8 cellular contexts compared by ENCODE assay signal in the genomic region with DNA sequence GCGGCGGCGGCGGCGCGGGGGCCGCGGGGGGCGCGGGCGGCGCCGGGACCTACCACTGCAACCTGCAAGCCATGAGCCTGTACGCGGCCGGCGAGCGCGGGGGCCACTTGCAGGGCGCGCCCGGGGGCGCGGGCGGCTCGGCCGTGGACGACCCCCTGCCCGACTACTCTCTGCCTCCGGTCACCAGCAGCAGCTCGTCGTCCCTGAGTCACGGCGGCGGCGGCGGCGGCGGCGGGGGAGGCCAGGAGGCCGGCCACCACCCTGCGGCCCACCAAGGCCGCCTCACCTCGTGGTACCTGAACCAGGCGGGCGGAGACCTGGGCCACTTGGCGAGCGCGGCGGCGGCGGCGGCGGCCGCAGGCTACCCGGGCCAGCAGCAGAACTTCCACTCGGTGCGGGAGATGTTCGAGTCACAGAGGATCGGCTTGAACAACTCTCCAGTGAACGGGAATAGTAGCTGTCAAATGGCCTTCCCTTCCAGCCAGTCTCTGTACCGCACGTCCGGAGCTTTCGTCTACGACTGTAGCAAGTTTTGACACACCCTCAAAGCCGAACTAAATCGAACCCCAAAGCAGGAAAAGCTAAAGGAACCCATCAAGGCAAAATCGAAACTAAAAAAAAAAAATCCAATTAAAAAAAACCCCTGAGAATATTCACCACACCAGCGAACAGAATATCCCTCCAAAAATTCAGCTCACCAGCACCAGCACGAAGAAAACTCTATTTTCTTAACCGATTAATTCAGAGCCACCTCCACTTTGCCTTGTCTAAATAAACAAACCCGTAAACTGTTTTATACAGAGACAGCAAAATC. TPM values are rescaled to one million over a fixed set of nuclear protein-coding genes. Genes with fewer than 3 reads are reported as not detected.
DNase-seq lines count a peak whose midpoint lies in the region; ATAC-seq and TF ChIP-seq lines count a peak whose summit lies in the region.

No MANE protein-coding gene starts in this region.

- H3K27me3 Mint-ChIP-seq in CD8-positive, alpha-beta T cell (ENCODE audit: low read depth), result peaks cover 60% of the 10 kb centered on the region

- H3K79me1 ChIP-seq in IMR-90 (ENCODE audit: low read depth in 1 of 2, low read length in 2 of 2), result peaks cover 6 to 18% of the 10 kb centered on the region in 2 experiments

- peak overlapping the region; percentile 88 for H2AK9ac ChIP-seq in IMR-90 (replicated peaks; ENCODE audit: low read depth, low read length, poor library complexity)

- H3K18ac ChIP-seq in IMR-90 (ENCODE audit: low read depth, low read length), result peak overlapping the region; percentile 93

- TF ChIP-seq RAD21 in IMR-90 (IDR thresholded peaks at IDR 0.05; ENCODE audit: low read length) (no peak), liver (IDR thresholded peaks at IDR 0.05) (no peak)

- intact Hi-C loops in CD8-positive, alpha-beta T cell (cut with DNase I, micrococcal nuclease), result no loop called here
- intact Hi-C loops in IMR-90 (cut with micrococcal nuclease), result loop anchor here (2.0 to 10.0 kb wide), 9 partner anchors 51 to 741 kb away; no protein-coding TSS in a partner anchor

- H3K4me2 ChIP-seq in IMR-90 (ENCODE audit: low read depth, low read length), result peak overlapping the region; percentile 88

- peak overlapping the region; percentile 36; the same call in 1 of the 2 replicates for H4K5ac ChIP-seq in IMR-90 (ENCODE audit: low read depth, low read length)

- no peaks in the 10 kb centered on the region for H3K9me3 Mint-ChIP-seq in CD8-positive, alpha-beta T cell

- peak overlapping the region; percentile 99 for H3K23ac ChIP-seq in IMR-90 (ENCODE audit: low read depth, low read length)

- BruUV-seq in IMR-90 (replicated peaks; lab: Mats Ljungman, UMichigan), result TSS peak; percentile 78

- peaks cover 41% of the 10 kb centered on the region for H3K4me1 ChIP-seq in CD8-positive, alpha-beta T cell (ENCODE audit: insufficient read depth, low read length)
- H3K4me1 ChIP-seq in IMR-90 (ENCODE audit: control insufficient read depth, insufficient read depth, low read length) (peaks cover 4% of the 10 kb centered on the region), liver (ENCODE audit: control insufficient read depth in 4 of 4, insufficient read depth in 4 of 4, low read length in 3 of 4) (peaks cover 22 to 44% (median 34%) of the 10 kb centered on the region in 4 donors), upper lobe of left lung (peaks cover 42 to 72% (median 61%) of the 10 kb centered on the region in 4 donors)

- POLR2A ChIA-PET in CD8-positive, alpha-beta T cell (lab: Charles Lee), result no interaction called here
- POLR2A ChIA-PET in IMR-90 (lab: Charles Lee; ENCODE audit: unreplicated experiment), result interaction anchor here (0.6 kb wide), 4 partner anchors 14 to 742 kb away, joined by 3 to 19 read pairs (median 4); no protein-coding TSS in a partner anchor

- no peak overlapping the region for H3K27ac Mint-ChIP-seq in CD8-positive, alpha-beta T cell

- no peaks in the 10 kb centered on the region for H3K9me1 ChIP-seq in IMR-90 (ENCODE audit: insufficient read depth, low read length)

- H3K4ac ChIP-seq in IMR-90 (ENCODE audit: low read depth, low read length), result peak overlapping the region; percentile 97

- TF ChIP-seq EP300 in upper lobe of left lung (IDR thresholded peaks at IDR 0.05), result no peak

- peak overlapping the region; percentile 85; the same call in 1 of the 2 replicates for H3K56ac ChIP-seq in IMR-90 (ENCODE audit: extremely low read depth, insufficient read depth, low read length)

- H3K4me3 ChIP-seq in CD8-positive, alpha-beta T cell (ENCODE audit: low read depth, low read length), result peak overlapping the region; percentile 46
- H3K4me3 ChIP-seq in IMR-90 (ENCODE audit: insufficient read depth, low read depth, low read length) (peak overlapping the region; percentile 85), astrocyte of the cerebellum (ENCODE audit: low read depth, low read length) (peak overlapping the region; percentile 54), liver (ENCODE audit: low read depth in 1 of 3, low read length in 3 of 3) (peak overlapping the region; percentile 57 to 62 (median 57)), upper lobe of left lung (peak overlapping the region; percentile 21 to 65 (median 58))

- no peak for ATAC-seq in CD8-positive, alpha-beta T cell
- ATAC-seq in IMR-90 (ENCODE audit: low read depth) (no peak), upper lobe of left lung (ENCODE audit: low FRiP score in 2 of 2) (no peak), HG03175 (IDR thresholded peaks at IDR 0.05; ENCODE audit: unreplicated experiment) (no peak)

- no peak overlapping the region for H3K27ac ChIP-seq in CD8-positive, alpha-beta T cell (ENCODE audit: low read depth, low read length)
- H3K27ac ChIP-seq in IMR-90 (ENCODE audit: insufficient read depth, low read length) (peak overlapping the region; percentile 100), liver (ENCODE audit: low read depth in 1 of 2, low read length in 2 of 2) (no peak overlapping the region), upper lobe of left lung (peak overlapping the region in 1 of 4 donors; percentile 49)

- H4K20me1 ChIP-seq in IMR-90 (ENCODE audit: insufficient read depth, low read length), result peaks cover 16% of the 10 kb centered on the region

- H3K4me1 Mint-ChIP-seq in CD8-positive, alpha-beta T cell (ENCODE audit: low read depth), result peaks cover 41% of the 10 kb centered on the region

- H3K27me3 ChIP-seq in CD8-positive, alpha-beta T cell (ENCODE audit: insufficient read depth, low read length), result peaks cover 48% of the 10 kb centered on the region
- H3K27me3 ChIP-seq in IMR-90 (ENCODE audit: control insufficient read depth, insufficient read depth, low read length), result peaks cover 13% of the 10 kb centered on the region; the same call in 1 of the 2 replicates
- peaks cover 2 to 21% (median 13%) of the 10 kb centered on the region in 4 donors for H3K27me3 ChIP-seq in liver (ENCODE audit: control insufficient read depth in 4 of 4, insufficient read depth in 4 of 4, low read length in 3 of 4)
- peaks cover 0 to 76% (median 53%) of the 10 kb centered on the region in 4 donors for H3K27me3 ChIP-seq in upper lobe of left lung

- no peaks in the 10 kb centered on the region for H3K9me3 ChIP-seq in CD8-positive, alpha-beta T cell (ENCODE audit: low read length)
- H3K9me3 ChIP-seq in IMR-90 (ENCODE audit: control insufficient read depth, insufficient read depth, low read length), result peaks cover 7% of the 10 kb centered on the region; the same call in 1 of the 2 replicates
- peaks cover 0 to 9% (median 1%) of the 10 kb centered on the region in 4 donors for H3K9me3 ChIP-seq in liver (ENCODE audit: control insufficient read depth in 4 of 4, low read length in 3 of 4)
- H3K9me3 ChIP-seq in upper lobe of left lung, result no peaks in the 10 kb centered on the region

- dilution Hi-C loops in IMR-90 (cut with HindIII; ENCODE audit: low sequenced_read_pairs, unreplicated experiment), result no loop called here

- TF ChIP-seq POLR2A in IMR-90 (IDR thresholded peaks at IDR 0.05; ENCODE audit: low read depth, low read length), result no peak
- TF ChIP-seq POLR2A in upper lobe of left lung (IDR thresholded peaks at IDR 0.05), result no peak

- H3K14ac ChIP-seq in IMR-90 (replicated peaks; ENCODE audit: low read depth, low read length), result peak overlapping the region; percentile 99

- in situ Hi-C loops in IMR-90 (cut with MboI; ENCODE audit: low sequenced_read_pairs) (no loop called here), astrocyte of the cerebellum (cut with HindIII; ENCODE audit: low sequenced_read_pairs) (no loop called here)

- no peak for DNase-seq in CD8-positive, alpha-beta T cell
- DNase-seq in IMR-90 (peak; percentile 53), astrocyte of the cerebellum (ENCODE audit: low read depth) (no peak), upper lobe of left lung (peak in 1 of 2 donors; percentile 87), NOMO-1 (lab: John Stamatoyannopoulos, UW; ENCODE audit: unreplicated experiment in 2 of 2) (no peak), NCI-H2171 treated with DMSO at 0.1 percent for 48 hours (lab: John Stamatoyannopoulos, UW) (no peak)

- H4K8ac ChIP-seq in IMR-90 (ENCODE audit: low read depth in 2 of 2, low read length in 2 of 2), result peak overlapping the region; percentile 53 to 73

- CTCF ChIA-PET in CD8-positive, alpha-beta T cell (lab: Charles Lee), result interaction anchor here (1.0 to 2.2 kb wide), 3 partner anchors 14 to 1023 kb away, joined by 4 to 14 read pairs (median 5); no protein-coding TSS in a partner anchor
- CTCF ChIA-PET in IMR-90 (lab: Yijun Ruan, JAX), result interaction anchor here (0.6 to 2.3 kb wide), 8 partner anchors 12 to 492 kb away, joined by 3 to 9 read pairs (median 4); no protein-coding TSS in a partner anchor

- H3K36me3 Mint-ChIP-seq in CD8-positive, alpha-beta T cell, result no peaks in the 10 kb centered on the region

- TF ChIP-seq CTCF in CD8-positive, alpha-beta T cell (IDR thresholded peaks at IDR 0.05), result no peak
- TF ChIP-seq CTCF in IMR-90 (conservative IDR thresholded peaks at IDR 0.05; ENCODE audit: low read depth, low read length) (no peak), astrocyte of the cerebellum (IDR thresholded peaks at IDR 0.05; ENCODE audit: low read depth, low read length, missing control alignments) (no peak), liver (IDR thresholded peaks at IDR 0.05; ENCODE audit: low read depth, low read length, missing input control) (no peak), upper lobe of left lung (IDR thresholded peaks at IDR 0.05) (no peak)

- peak overlapping the region; percentile 98 for H2BK5ac ChIP-seq in IMR-90 (ENCODE audit: low read depth, low read length, poor library complexity, severe bottlenecking)

- 0 out of 2 replicates have a peak overlapping the region, but pooled peaks have one; percentile 67 for H2BK20ac ChIP-seq in IMR-90 (ENCODE audit: low read depth, low read length)

- H4K91ac ChIP-seq in IMR-90 (ENCODE audit: insufficient read depth, low read depth, low read length), result peak overlapping the region; percentile 90

- H3K9ac ChIP-seq in IMR-90 (ENCODE audit: low read depth, low read length) (peak overlapping the region; percentile 100), liver (ENCODE audit: low read depth in 1 of 2, low read length in 2 of 2) (peak overlapping the region in 1 of 2 donors; percentile 22)

- peak overlapping the region; percentile 98 for H2BK120ac ChIP-seq in IMR-90 (ENCODE audit: low read depth, low read length)

- H2AFZ ChIP-seq in IMR-90 (replicated peaks; ENCODE audit: low read length, poor library complexity), result peak overlapping the region; percentile 91

- 3% methylated on average over 28 of the region's 73 CpGs; no CpG with 5 or more reads in 1 of the 2 experiments for WGBS in IMR-90 (ENCODE audit: extremely low coverage in 2 of 2, insufficient read length in 1 of 2), 2 experiments
- WGBS in liver, result 4% methylated on average over 73 of the region's 73 CpGs
- 6 to 7% methylated on average over 17 to 55 of the region's 73 CpGs for WGBS in upper lobe of left lung, 2 donors

- H3K36me3 ChIP-seq in CD8-positive, alpha-beta T cell (ENCODE audit: insufficient read depth, low read length), result no peaks in the 10 kb centered on the region
- H3K36me3 ChIP-seq in IMR-90 (ENCODE audit: control insufficient read depth, insufficient read depth, low read length) (peaks cover 9% of the 10 kb centered on the region), liver (ENCODE audit: control insufficient read depth in 4 of 4, insufficient read depth in 3 of 4, low read depth in 1 of 4, low read length in 3 of 4) (no peaks in the 10 kb centered on the region), upper lobe of left lung (no peaks in the 10 kb centered on the region)

- peak overlapping the region; percentile 82 for H3K4me3 Mint-ChIP-seq in CD8-positive, alpha-beta T cell

- peak overlapping the region; percentile 88; the same call in 2 of the 3 replicates for H2BK15ac ChIP-seq in IMR-90 (ENCODE audit: low read depth, low read length)

- H2AK5ac ChIP-seq in IMR-90 (ENCODE audit: low read depth, low read length), result peak overlapping the region; percentile 91

RNA-seq across cellular contexts. Expression of a gene that starts 2.1 kb away (rescaled TPM):
- total RNA-seq in CD8-positive, alpha-beta T cell, result not detected
- total RNA-seq in IMR-90 (2012; rRNA removed) (1.3 and 1.9 TPM in 2 replicates), liver (under 1 TPM; 0.09 to 0.33 TPM), upper lobe of left lung (1 to 10 TPM in 5 of 6 donors, under 1 TPM in 1; 0.22 to 5.5 (median 2.2) TPM)
- polyA plus RNA-seq in IMR-90 (2012; rRNA removed) (4.0 and 4.7 TPM in 2 replicates), liver (under 1 TPM; 0.08 to 0.20 TPM)
- polyA plus RNA-seq in IMR-90 (2012; cell fraction: cytosol; rRNA removed), result 3.4 and 6.3 TPM in 2 replicates
- 6.5 and 7.2 TPM in 2 replicates for polyA plus RNA-seq in IMR-90 (2012; cell fraction: nucleus; rRNA removed; ENCODE audit: low replicate concordance)
